In genomic region chr5:142548739-142549275, GRCh38 we compare ENCODE assay signal across 8 cellular contexts.
DNase-seq lines count a peak whose midpoint lies in the region; ATAC-seq, FAIRE-seq and TF ChIP-seq lines count a peak whose summit lies in the region.

No MANE protein-coding gene starts in this region.

- peaks cover 25% of the 10 kb centered on the region for H3K27me3 ChIP-seq in CD4-positive, alpha-beta T cell (ENCODE audit: control insufficient read depth, insufficient read depth, low read length)
- H3K27me3 ChIP-seq in endothelial cell of umbilical vein (ENCODE audit: control insufficient read depth in 2 of 2, insufficient read depth in 2 of 2, low read length in 2 of 2) (no peaks in the 10 kb centered on the region), mesendoderm (ENCODE audit: insufficient read depth, low read length, poor library complexity) (no peaks in the 10 kb centered on the region), tibial artery (no peaks in the 10 kb centered on the region)

- H3K9me1 ChIP-seq in endothelial cell of umbilical vein (replicated peaks; ENCODE audit: control insufficient read depth, extremely low read depth, insufficient read depth, low read length) = no peaks in the 10 kb centered on the region

- TF ChIP-seq CTCF in CD4-positive, alpha-beta T cell (IDR thresholded peaks at IDR 0.05) = peak; percentile 57
- TF ChIP-seq CTCF in WTC11 (IDR thresholded peaks at IDR 0.05) (peak; percentile 72), endothelial cell of umbilical vein (IDR thresholded peaks at IDR 0.05; ENCODE audit: extremely low read depth in 1 of 2, insufficient read depth in 1 of 2, low read depth in 1 of 2, low read length in 2 of 2) (peak; percentile 87 to 93), tibial artery (IDR thresholded peaks at IDR 0.05) (peak; percentile 68 to 72)

- H2BK15ac ChIP-seq in mesendoderm (replicated peaks; ENCODE audit: low read depth) = no peak overlapping the region

- peak overlapping the region; percentile 38 for H2AFZ ChIP-seq in endothelial cell of umbilical vein (ENCODE audit: low read depth, low read length)

- H3K27me3 Mint-ChIP-seq in CD4-positive, alpha-beta T cell = peaks cover 31% of the 10 kb centered on the region
- H3K27me3 Mint-ChIP-seq in WTC11 (ENCODE audit: low read depth) = no peaks in the 10 kb centered on the region

- H3K36me3 Mint-ChIP-seq in CD4-positive, alpha-beta T cell (ENCODE audit: low read depth) = no peaks in the 10 kb centered on the region
- H3K36me3 Mint-ChIP-seq in WTC11 = no peaks in the 10 kb centered on the region

- CTCF ChIA-PET in CD4-positive, alpha-beta T cell (lab: Charles Lee) = interaction anchor here (0.9 to 1.4 kb wide), 2 partner anchors 225 to 397 kb away, joined by 4 to 7 read pairs; partner anchors contain the start of gene SPRY4
- CTCF ChIA-PET in WTC11 (lab: Charles Lee) = interaction anchor here (0.6 to 6.3 kb wide), 26 partner anchors 23 to 536 kb away, joined by 3 to 59 read pairs (median 4); partner anchors contain the start of genes GNPDA1 and SPRY4
- CTCF ChIA-PET in endothelial cell of umbilical vein (lab: Charles Lee) = interaction anchor here (0.6 to 12.7 kb wide), 60 partner anchors 19 to 537 kb away, joined by 3 to 128 read pairs (median 4); partner anchors contain the start of genes GNPDA1 and SPRY4

- H3K79me2 ChIP-seq in endothelial cell of umbilical vein (ENCODE audit: control insufficient read depth, insufficient read depth, low read length) (no peaks in the 10 kb centered on the region), mesendoderm (ENCODE audit: control insufficient read depth, insufficient read depth, low read length) (no peaks in the 10 kb centered on the region)

- H3K79me1 ChIP-seq in mesendoderm (ENCODE audit: low read length) = no peaks in the 10 kb centered on the region

- DNase-seq in CD4-positive, alpha-beta T cell = no peak
- DNase-seq in H4 (ENCODE audit: low spot score) (peak; percentile 92), NCI-H2227 (lab: John Stamatoyannopoulos, UW; ENCODE audit: unreplicated experiment) (peak; percentile 77), WTC11 (ENCODE audit: low spot score) (peak; percentile 72), endothelial cell of umbilical vein (ENCODE audit: low read depth, low spot score) (peak; percentile 97), mesendoderm (peak; percentile 99), tibial artery (peak; percentile 70 to 74)

- dilution Hi-C loops in endothelial cell of umbilical vein (cut with MboI; ENCODE audit: extremely low pct_ligation_motif_present, low sequenced_read_pairs) = loop anchor here (5.0 kb wide), 1 partner anchor 397 kb away; no protein-coding TSS in a partner anchor

- H3K4me2 ChIP-seq in endothelial cell of umbilical vein (ENCODE audit: insufficient read depth, low read length) (no peak overlapping the region), mesendoderm (ENCODE audit: low read length) (no peak overlapping the region)

- peak overlapping the region; percentile 95 for H2AK5ac ChIP-seq in mesendoderm (ENCODE audit: low read length)

- ATAC-seq in CD4-positive, alpha-beta T cell (ENCODE audit: poor library complexity) = peak; percentile 49
- peak; percentile 89 for ATAC-seq in WTC11
- ATAC-seq in HG02885 (IDR thresholded peaks at IDR 0.05; ENCODE audit: poor library complexity, unreplicated experiment) = no peak

- no peak overlapping the region for H3K27ac Mint-ChIP-seq in CD4-positive, alpha-beta T cell
- peak overlapping the region; percentile 83; the same call in 1 of the 2 replicates for H3K27ac Mint-ChIP-seq in WTC11

- H3K36me3 ChIP-seq in endothelial cell of umbilical vein (ENCODE audit: control insufficient read depth in 2 of 2, extremely low read depth in 1 of 2, insufficient read depth in 2 of 2, low read length in 2 of 2) (no peaks in the 10 kb centered on the region), mesendoderm (ENCODE audit: control insufficient read depth, insufficient read depth, low read length) (no peaks in the 10 kb centered on the region), tibial artery (no peaks in the 10 kb centered on the region)

- no peak overlapping the region for H4K5ac ChIP-seq in mesendoderm (ENCODE audit: low read length)

- H3K4me3 Mint-ChIP-seq in CD4-positive, alpha-beta T cell = no peak overlapping the region
- H3K4me3 Mint-ChIP-seq in WTC11 = no peak overlapping the region

- peak overlapping the region; percentile 69 for H2BK5ac ChIP-seq in mesendoderm (ENCODE audit: low read length)

- no peak overlapping the region for H4K8ac ChIP-seq in mesendoderm (ENCODE audit: low read depth, low read length)

- H3K4me1 Mint-ChIP-seq in CD4-positive, alpha-beta T cell (ENCODE audit: low read depth) = peaks cover 25% of the 10 kb centered on the region
- peaks cover 69% of the 10 kb centered on the region for H3K4me1 Mint-ChIP-seq in WTC11

- peak overlapping the region; percentile 95 for H2BK120ac ChIP-seq in mesendoderm (ENCODE audit: low read depth, low read length)

- peak overlapping the region; percentile 96 for H3K18ac ChIP-seq in mesendoderm (ENCODE audit: low read length)

- WGBS in mesendoderm (ENCODE audit: extremely low coverage, insufficient coverage, low lambda C conversion rate) = no CpG with 5 or more reads among the region's 5 CpGs

- H3K4me1 ChIP-seq in endothelial cell of umbilical vein (ENCODE audit: control insufficient read depth, extremely low read depth, insufficient read depth, low read length) = peaks cover 34% of the 10 kb centered on the region
- peaks cover 11% of the 10 kb centered on the region for H3K4me1 ChIP-seq in mesendoderm (ENCODE audit: control insufficient read depth, low read depth, low read length)
- H3K4me1 ChIP-seq in tibial artery = peaks cover 0 to 29% (median 16%) of the 10 kb centered on the region in 4 donors

- H3K56ac ChIP-seq in mesendoderm (ENCODE audit: low read length) = peak overlapping the region; percentile 79

- peak overlapping the region; percentile 82 for H3K4ac ChIP-seq in mesendoderm (ENCODE audit: low read depth, low read length)

- no peaks in the 10 kb centered on the region for H3K9me3 Mint-ChIP-seq in CD4-positive, alpha-beta T cell
- H3K9me3 Mint-ChIP-seq in WTC11 = no peaks in the 10 kb centered on the region

- H3K27ac ChIP-seq in CD4-positive, alpha-beta T cell (ENCODE audit: low read depth, low read length) = no peak overlapping the region
- H3K27ac ChIP-seq in endothelial cell of umbilical vein (ENCODE audit: insufficient read depth, low read depth, low read length) (peak overlapping the region; percentile 43), mesendoderm (ENCODE audit: low read depth, low read length) (no peak overlapping the region), tibial artery (peak overlapping the region in 1 of 2 donors; percentile 2)

- FAIRE-seq in endothelial cell of umbilical vein (lab: Jason Lieb, UNC) = peak; percentile 79

- H3K23ac ChIP-seq in mesendoderm (ENCODE audit: low read length) = no peak overlapping the region

- no peak for TF ChIP-seq POLR2A in endothelial cell of umbilical vein (IDR thresholded peaks at IDR 0.05; ENCODE audit: low read depth, low read length)

- no peak overlapping the region for H3K4me3 ChIP-seq in endothelial cell of umbilical vein (replicated peaks in 1 of 3; ENCODE audit: insufficient read depth in 1 of 3, low read depth in 1 of 3, low read length in 3 of 3)
- no peak overlapping the region for H3K4me3 ChIP-seq in mesendoderm (ENCODE audit: low read length)
- H3K4me3 ChIP-seq in tibial artery = no peak overlapping the region

- no peaks in the 10 kb centered on the region for H3K9me3 ChIP-seq in CD4-positive, alpha-beta T cell (ENCODE audit: control insufficient read depth, low read length)
- H3K9me3 ChIP-seq in endothelial cell of umbilical vein (replicated peaks; ENCODE audit: control insufficient read depth, insufficient read depth, low read length) = no peaks in the 10 kb centered on the region
- no peaks in the 10 kb centered on the region for H3K9me3 ChIP-seq in tibial artery

- no peaks in the 10 kb centered on the region for H4K20me1 ChIP-seq in endothelial cell of umbilical vein (replicated peaks; ENCODE audit: control insufficient read depth, extremely low read depth, insufficient read depth, low read length)

- H3K9ac ChIP-seq in endothelial cell of umbilical vein (replicated peaks; ENCODE audit: extremely low read depth, insufficient read depth, low read length) (no peak overlapping the region), mesendoderm (ENCODE audit: low read length) (no peak overlapping the region)

- intact Hi-C loops in CD4-positive, alpha-beta T cell (cut with DNase I, micrococcal nuclease) = loop anchor here (1.0 to 5.0 kb wide), 3 partner anchors 397 to 557 kb away; no protein-coding TSS in a partner anchor
- intact Hi-C loops in endothelial cell of umbilical vein (cut with micrococcal nuclease) (loop anchor here (1.0 to 5.0 kb wide), 11 partner anchors 77 to 397 kb away; partner anchors contain the start of gene SPRY4), tibial artery (cut with DNase I; ENCODE audit: low total_unique reads) (loop anchor here (5.0 to 10.0 kb wide), 3 partner anchors 194 to 397 kb away; partner anchors contain the start of gene SPRY4)

- no TSS peak for BruUV-seq in endothelial cell of umbilical vein (replicated peaks; lab: Mats Ljungman, UMichigan)

- POLR2A ChIA-PET in CD4-positive, alpha-beta T cell (lab: Charles Lee) = interaction anchor here (0.6 kb wide), 1 partner anchor 27 kb away, joined by 3 read pairs; no protein-coding TSS in a partner anchor
- POLR2A ChIA-PET in WTC11 (lab: Charles Lee) (interaction anchor here (1.0 to 1.3 kb wide), 2 partner anchors 192 to 222 kb away, joined by 3 read pairs; no protein-coding TSS in a partner anchor), endothelial cell of umbilical vein (lab: Charles Lee) (interaction anchor here (0.6 to 1.3 kb wide), 5 partner anchors 117 to 399 kb away, joined by 3 read pairs; no protein-coding TSS in a partner anchor)

TF ChIP-seq in WTC11, 78 proteins besides CTCF, POLR2A, EP300 and RAD21 (continues in another document):
- TF ChIP-seq ETV6 (CRISPR knock-in tag; IDR thresholded peaks at IDR 0.05) = peak; percentile 93
- TF ChIP-seq SP1 (CRISPR knock-in tag; conservative IDR thresholded peaks at IDR 0.05) = peak; percentile 74
- TF ChIP-seq NR1H2 (CRISPR knock-in tag; IDR thresholded peaks at IDR 0.05) = no peak
- TF ChIP-seq ZBTB21 (CRISPR knock-in tag; IDR thresholded peaks at IDR 0.05; ENCODE audit: borderline replicate concordance) = no peak
- TF ChIP-seq CREM (CRISPR knock-in tag; IDR thresholded peaks at IDR 0.05) = 0 out of 2 replicates have a peak, but pooled peaks have one; percentile 34
- 0 out of 2 replicates have a peak, but pooled peaks have one; percentile 41 for TF ChIP-seq ZNF232 (CRISPR knock-in tag; IDR thresholded peaks at IDR 0.05)

TF ChIP-seq in endothelial cell of umbilical vein, 7 proteins besides CTCF, POLR2A, EP300 and RAD21:
- no peak for TF ChIP-seq MAX (IDR thresholded peaks at IDR 0.05; ENCODE audit: insufficient read depth, insufficient read length)
- TF ChIP-seq FOS (IDR thresholded peaks at IDR 0.05; ENCODE audit: borderline replicate concordance, insufficient read depth, low read length) = peak; percentile 64

Comparison
In these comparisons a context has a peak if more than half of its experiments do, and no peak if none do; other contexts are left out.
1. DNase-seq: peak in H4 (single experiment), NCI-H2227 (single experiment), WTC11 (single experiment), endothelial cell of umbilical vein (single experiment), mesendoderm (single experiment) and tibial artery (2 of 2); none in CD4-positive, alpha-beta T cell (0 of 10).
2. Peak in every context shown above with its lines, with median percentiles within 50 percentile points of each other: CTCF ChIP-seq.